8 cellular contexts compared by ENCODE assay signal in genomic region chr5:148687427-148687826, GRCh38. TPM values are rescaled to one million over a fixed set of nuclear protein-coding genes. Genes with fewer than 3 reads are reported as not detected.
DNase-seq lines count a peak whose midpoint lies in the region; ATAC-seq and TF ChIP-seq lines count a peak whose summit lies in the region.

No MANE protein-coding gene starts in this region.

- H3K27ac ChIP-seq in WERI-Rb-1 (no peak overlapping the region), right lobe of liver (no peak overlapping the region)

- H3K4me1 ChIP-seq in right lobe of liver: peaks cover 0 to 30% (median 12%) of the 10 kb centered on the region in 4 donors

- peaks cover 4% of the 10 kb centered on the region for H3K27me3 ChIP-seq in WERI-Rb-1 (ENCODE audit: insufficient read depth, low read depth, severe bottlenecking)
- no peaks in the 10 kb centered on the region for H3K27me3 ChIP-seq in right lobe of liver

- intact Hi-C loops in right lobe of liver (cut with DNase I): no loop called here

- H3K9me3 ChIP-seq in WERI-Rb-1 (ENCODE audit: severe bottlenecking) (no peaks in the 10 kb centered on the region), right lobe of liver (no peaks in the 10 kb centered on the region)

- ATAC-seq in GM21526 (IDR thresholded peaks at IDR 0.05; ENCODE audit: low FRiP score, unreplicated experiment): peak; percentile 100
- ATAC-seq in HG03575 (IDR thresholded peaks at IDR 0.05; ENCODE audit: extremely low read depth, insufficient number of reproducible peaks, low FRiP score, unreplicated experiment): peak; percentile 80
- ATAC-seq in right lobe of liver: peak; percentile 72 to 86 (median 76)

- DNase-seq in WERI-Rb-1: peak; percentile 41
- no peak for DNase-seq in right lobe of liver
- DNase-seq in COR-L47 (lab: John Stamatoyannopoulos, UW): no peak
- no peak for DNase-seq in GDM1 (lab: John Stamatoyannopoulos, UW)
- no peak for DNase-seq in NCI-H2029 (lab: John Stamatoyannopoulos, UW)

- H3K4me3 ChIP-seq in WERI-Rb-1 (ENCODE audit: low read depth, low read length) (no peak overlapping the region), right lobe of liver (no peak overlapping the region)

- TF ChIP-seq POLR2A in right lobe of liver (IDR thresholded peaks at IDR 0.05): no peak

- WGBS in right lobe of liver (ENCODE audit: insufficient coverage, low coverage, low lambda C conversion rate, missing lambda C conversion rate): 62% methylated on average over 3 of the region's 3 CpGs

- H3K36me3 ChIP-seq in WERI-Rb-1: no peaks in the 10 kb centered on the region
- no peaks in the 10 kb centered on the region for H3K36me3 ChIP-seq in right lobe of liver

- TF ChIP-seq CTCF in GM12872 (IDR thresholded peaks at IDR 0.05; ENCODE audit: insufficient read depth, low read depth, low read length) (peak; percentile 74), WERI-Rb-1 (IDR thresholded peaks at IDR 0.05; ENCODE audit: low read depth, low read length) (peak; percentile 58), right lobe of liver (IDR thresholded peaks at IDR 0.05) (peak; percentile 45 to 63 (median 56))

RNA-seq across cellular contexts. Expression of gene HTR4, which starts 33.1 kb away (rescaled TPM):
- total RNA-seq in right lobe of liver: under 1 TPM in 3 of 6 experiments, not detected in 3; 0.12 to 0.23 (median 0.13) TPM
